11 cellular contexts compared by ENCODE assay signal in the genomic region with DNA sequence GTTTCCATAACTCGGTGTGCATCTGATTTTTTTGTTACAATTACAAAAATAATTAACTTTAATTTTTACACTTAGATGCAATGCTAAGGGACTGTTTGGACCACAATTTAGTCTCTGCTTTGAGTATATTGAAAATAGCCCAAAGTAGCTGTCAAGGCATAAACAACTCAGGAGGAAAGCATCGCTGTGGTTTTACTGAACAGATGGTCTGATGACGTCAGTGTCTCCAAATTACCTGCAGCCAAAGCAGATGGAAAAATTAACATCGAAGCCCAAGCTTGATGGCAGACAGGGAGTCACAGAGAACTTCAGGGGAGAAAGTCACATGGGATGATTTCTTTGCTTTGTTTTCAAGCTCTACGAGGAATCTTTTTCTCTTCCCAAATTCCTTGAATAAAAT.
DNase-seq lines count a peak whose midpoint lies in the region; ATAC-seq, FAIRE-seq and TF ChIP-seq lines count a peak whose summit lies in the region.
"Had no signal": no experiment of that assay in that cellular context is flagged by ENCODE, and none has a peak within 500 bp of the region (broad histone marks: within the 10 kb centered on the region; RNA-seq: fewer than 3 reads in every experiment).

No MANE protein-coding gene starts in this region.

- H3K27ac Mint-ChIP-seq in dendritic cell treated with granulocyte-macrophage colony-stimulating factor and Interleukin-4, amounts not matched to agents 40 ng/mL and 50 ng/mL, for 4 days = peak overlapping the region; percentile 71
- H3K27ac Mint-ChIP-seq: activated T-cell treated with anti-CD3 and anti-CD28 coated beads, Interleukin-2, amount 50 U/mL, for 72 hours had no signal

- FAIRE-seq in GM12891 (lab: Jason Lieb, UNC) = peak; percentile 86

- intact Hi-C loops in dendritic cell treated with granulocyte-macrophage colony-stimulating factor and Interleukin-4, amounts not matched to agents 40 ng/mL and 50 ng/mL, for 4 days (cut with micrococcal nuclease) = loop anchor here (5.0 kb wide), 1 partner anchor 46 kb away; no protein-coding TSS in a partner anchor

- H3K9me3 Mint-ChIP-seq in dendritic cell treated with granulocyte-macrophage colony-stimulating factor and Interleukin-4, amounts not matched to agents 40 ng/mL and 50 ng/mL, for 4 days = no peaks in the 10 kb centered on the region

- ATAC-seq in HG02610 (IDR thresholded peaks at IDR 0.05; ENCODE audit: unreplicated experiment) (no peak), HG03457 (IDR thresholded peaks at IDR 0.05; ENCODE audit: unreplicated experiment) (no peak)

- no peak for TF ChIP-seq POLR2A in GM12891 (IDR thresholded peaks at IDR 0.05; ENCODE audit: low read depth, low read length)

- H3K4me1 Mint-ChIP-seq in dendritic cell treated with granulocyte-macrophage colony-stimulating factor and Interleukin-4, amounts not matched to agents 40 ng/mL and 50 ng/mL, for 4 days (ENCODE audit: low read depth) = peaks cover 86% of the 10 kb centered on the region

- CTCF ChIA-PET in HEK293T (lab: Yijun Ruan, JAX) = no interaction called here

- no peaks in the 10 kb centered on the region for H3K27me3 Mint-ChIP-seq in dendritic cell treated with granulocyte-macrophage colony-stimulating factor and Interleukin-4, amounts not matched to agents 40 ng/mL and 50 ng/mL, for 4 days

- peak; percentile 30 for DNase-seq in AG08395 (ENCODE audit: low spot score)
- no peak for DNase-seq in GM12891 (ENCODE audit: insufficient read length, low spot score)
- DNase-seq in NCI-H524 (lab: John Stamatoyannopoulos, UW) = peak; percentile 88 to 93
- no peak for DNase-seq in GM19240 (ENCODE audit: insufficient read length, low spot score)
- no peak for DNase-seq in HEK293T (ENCODE audit: extremely low spot score)
- DNase-seq: activated T-cell treated with anti-CD3 and anti-CD28 coated beads, Interleukin-2, amount 50 U/mL, for 72 hours; DMS79 treated with DMSO at 0.1 percent for 48 hours; erythroblast had no signal

- no peak overlapping the region for H3K4me3 Mint-ChIP-seq in dendritic cell treated with granulocyte-macrophage colony-stimulating factor and Interleukin-4, amounts not matched to agents 40 ng/mL and 50 ng/mL, for 4 days
- H3K4me3 Mint-ChIP-seq: activated T-cell treated with anti-CD3 and anti-CD28 coated beads, Interleukin-2, amount 50 U/mL, for 72 hours had no signal

- no peaks in the 10 kb centered on the region for H3K36me3 Mint-ChIP-seq in dendritic cell treated with granulocyte-macrophage colony-stimulating factor and Interleukin-4, amounts not matched to agents 40 ng/mL and 50 ng/mL, for 4 days (ENCODE audit: low read depth)

- POLR2A ChIA-PET in HEK293T (lab: Yijun Ruan, JAX) = no interaction called here

TF ChIP-seq in GM12891, 5 proteins besides CTCF, POLR2A, EP300 and RAD21:
- no peak for TF ChIP-seq PAX5 (IDR thresholded peaks at IDR 0.05; ENCODE audit: insufficient read depth, low read length, severe bottlenecking)
- no peak for TF ChIP-seq SPI1 (IDR thresholded peaks at IDR 0.05; ENCODE audit: low read depth, low read length)
- TF ChIP-seq POU2F2 (IDR thresholded peaks at IDR 0.05; ENCODE audit: low read depth, low read length) = no peak
- TF ChIP-seq POLR2AphosphoS5 (IDR thresholded peaks at IDR 0.05; ENCODE audit: low read depth, low read length) = no peak
- no peak for TF ChIP-seq TAF1 (IDR thresholded peaks at IDR 0.05; ENCODE audit: low read depth, low read length)

TF ChIP-seq in HEK293T, 16 proteins besides CTCF, POLR2A, EP300 and RAD21:
- no peak for TF ChIP-seq NFRKB (IDR thresholded peaks at IDR 0.05)
- no peak for TF ChIP-seq ARNT (IDR thresholded peaks at IDR 0.05)
- TF ChIP-seq, protein P1, sequence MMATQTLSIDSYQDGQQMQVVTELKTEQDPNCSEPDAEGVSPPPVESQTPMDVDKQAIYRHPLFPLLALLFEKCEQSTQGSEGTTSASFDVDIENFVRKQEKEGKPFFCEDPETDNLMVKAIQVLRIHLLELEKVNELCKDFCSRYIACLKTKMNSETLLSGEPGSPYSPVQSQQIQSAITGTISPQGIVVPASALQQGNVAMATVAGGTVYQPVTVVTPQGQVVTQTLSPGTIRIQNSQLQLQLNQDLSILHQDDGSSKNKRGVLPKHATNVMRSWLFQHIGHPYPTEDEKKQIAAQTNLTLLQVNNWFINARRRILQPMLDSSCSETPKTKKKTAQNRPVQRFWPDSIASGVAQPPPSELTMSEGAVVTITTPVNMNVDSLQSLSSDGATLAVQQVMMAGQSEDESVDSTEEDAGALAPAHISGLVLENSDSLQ (IDR thresholded peaks at IDR 0.05) = no peak
- no peak for TF ChIP-seq ZNF384 (IDR thresholded peaks at IDR 0.05)

Comparison
In these comparisons a context has a peak if more than half of its experiments do, and no peak if none do; other contexts are left out.
1. DNase-seq: peak in AG08395 (single experiment) and NCI-H524 (2 of 2); none in GM12891 (single experiment), GM19240 (single experiment) and HEK293T (single experiment).